Comparison of ENCODE assay signal across 13 cellular contexts in the genomic region with DNA sequence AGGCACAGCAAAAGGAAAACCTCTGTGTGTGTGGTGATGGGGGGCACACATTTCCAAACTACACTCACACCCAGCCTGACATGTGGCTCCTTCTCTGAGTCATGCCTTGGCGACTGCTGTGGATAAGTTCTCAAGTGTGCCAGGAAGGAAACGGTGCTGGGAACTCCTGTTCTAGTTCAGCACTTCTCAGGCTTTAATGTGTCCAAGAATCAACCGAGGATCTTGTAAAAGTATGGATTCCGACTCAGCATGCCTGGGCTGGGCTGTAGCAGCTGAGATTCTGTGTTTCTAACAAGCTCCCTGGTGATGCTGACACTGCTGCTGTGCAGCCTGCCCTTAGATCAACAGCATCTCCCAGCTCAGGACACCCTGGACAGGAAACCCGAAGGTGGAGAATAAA. TPM values are rescaled to one million over a fixed set of nuclear protein-coding genes. Genes with fewer than 3 reads are reported as not detected.
A peak's percentile ranks its signal among the peaks of the same experiment; 100 is the strongest.
DNase-seq lines count a peak whose midpoint lies in the region; ATAC-seq and TF ChIP-seq lines count a peak whose summit lies in the region.
"Had no signal": no experiment of that assay in that cellular context is flagged by ENCODE, and none has a peak within 500 bp of the region (broad histone marks: within the 10 kb centered on the region; RNA-seq: fewer than 3 reads in every experiment).

No MANE protein-coding gene starts in this region.

- TF ChIP-seq CTCF in ascending aorta (IDR thresholded peaks at IDR 0.05) (no peak), stomach (IDR thresholded peaks at IDR 0.05) (no peak)

- H3K9me2 ChIP-seq in GM23248 (ENCODE audit: insufficient read depth) = no peaks in the 10 kb centered on the region

- no peak overlapping the region for H3K4me2 ChIP-seq in GM23248 (ENCODE audit: unreplicated experiment)

- H3K36me3 ChIP-seq in GM23248 (ENCODE audit: low read depth) (no peaks in the 10 kb centered on the region), ascending aorta (no peaks in the 10 kb centered on the region), stomach (no peaks in the 10 kb centered on the region)

- in situ Hi-C loops in GM23248 (cut with MboI) = no loop called here

- no peaks in the 10 kb centered on the region for H3K4me1 ChIP-seq in GM23248 (ENCODE audit: insufficient read depth)
- H3K4me1 ChIP-seq in ascending aorta = no peaks in the 10 kb centered on the region
- H3K4me1 ChIP-seq in stomach = no peaks in the 10 kb centered on the region
- H3K4me1 ChIP-seq: psoas muscle had no signal

- H2AFZ ChIP-seq in GM23248 = no peak overlapping the region

- no peak for TF ChIP-seq EP300 in stomach (IDR thresholded peaks at IDR 0.05)

- H4K20me1 ChIP-seq in GM23248 (ENCODE audit: insufficient read depth) = no peaks in the 10 kb centered on the region

- DNase-seq in GM23248 = peak; percentile 86
- peak; percentile 12 to 78 for DNase-seq in ascending aorta (ENCODE audit: low spot score in 2 of 2)
- DNase-seq in left ventricle myocardium superior = no peak
- DNase-seq in stomach = peak; percentile 48
- no peak for DNase-seq in HT-29 (ENCODE audit: low spot score)
- DNase-seq in SHP77 (lab: John Stamatoyannopoulos, UW) = no peak
- DNase-seq: glutamatergic neuron, NCI-H1092 treated with DMSO at 0.1 percent for 48 hours had no signal

- ATAC-seq in left ventricle myocardium superior (peak; percentile 74), HG03469 (IDR thresholded peaks at IDR 0.05; ENCODE audit: unreplicated experiment) (no peak), GM21528 (IDR thresholded peaks at IDR 0.05; ENCODE audit: low FRiP score, unreplicated experiment) (no peak)
- ATAC-seq: activated T-helper 17 cell treated with anti-CD3 and anti-CD28 coated beads, Interleukin-2, amount 50 U/mL, for 72 hours; psoas muscle had no signal

- H3K9me3 ChIP-seq in GM23248 (ENCODE audit: low read depth) (no peaks in the 10 kb centered on the region), ascending aorta (no peaks in the 10 kb centered on the region), stomach (no peaks in the 10 kb centered on the region)
- H3K9me3 ChIP-seq: psoas muscle had no signal

- H3F3A ChIP-seq in GM23248 (ENCODE audit: insufficient read depth) = no peaks in the 10 kb centered on the region

- TF ChIP-seq POLR2A in stomach (IDR thresholded peaks at IDR 0.05) = no peak

- no peak overlapping the region for H3K9ac ChIP-seq in GM23248

- WGBS in GM23248 (ENCODE audit: low coverage in 1 of 2, low lambda C conversion rate in 2 of 2, missing lambda C conversion rate in 2 of 2), 2 experiments = 13 to 17% methylated on average over 5 of the region's 5 CpGs
- 17 to 35% (median 24%) methylated on average over 5 of the region's 5 CpGs for WGBS in stomach, 5 donors

- H3K27me3 ChIP-seq in GM23248 (replicated peaks; ENCODE audit: insufficient read depth) (peaks cover 32% of the 10 kb centered on the region), ascending aorta (no peaks in the 10 kb centered on the region), stomach (no peaks in the 10 kb centered on the region)

- H3K4me3 ChIP-seq in GM23248 = no peak overlapping the region
- no peak overlapping the region for H3K4me3 ChIP-seq in ascending aorta
- H3K4me3 ChIP-seq in stomach = no peak overlapping the region
- H3K4me3 ChIP-seq: psoas muscle had no signal

- intact Hi-C loops in ascending aorta (cut with DNase I) (no loop called here), left ventricle myocardium superior (cut with micrococcal nuclease) (no loop called here), stomach (cut with DNase I; ENCODE audit: low total_unique reads) (no loop called here)

- no peaks in the 10 kb centered on the region for H3K79me2 ChIP-seq in GM23248 (ENCODE audit: insufficient read depth)

- H3K27ac ChIP-seq in GM23248 (no peak overlapping the region), ascending aorta (no peak overlapping the region), stomach (peak overlapping the region in 1 of 5 donors; percentile 9)
- H3K27ac ChIP-seq: psoas muscle had no signal

RNA-seq across cellular contexts. Expression of gene CLNK, which starts 20.2 kb away (rescaled TPM):
- not detected in 2 replicates for total RNA-seq in GM23248 (2014; rRNA removed; shearing (Covaris generic))
- not detected in 2 replicates for polyA plus RNA-seq in GM23248 (2016; fragmentation: Nextera tagmentation; extraction: Ambion mirVana)
- total RNA-seq in ascending aorta = not detected
- not detected for total RNA-seq in left ventricle myocardium superior
- 1 to 10 TPM in 2 of 5 donors, not detected in 3; 1.3 to 2.7 TPM for total RNA-seq in stomach
- polyA plus RNA-seq in stomach = under 1 TPM in 2 of 3 donors, not detected in 1; 0.08 to 0.15 TPM
- not detected in 2 replicates for total RNA-seq in HT-29 (2014; rRNA removed; shearing (Covaris generic))
- total RNA-seq: activated T-helper 17 cell treated with anti-CD3 and anti-CD28 coated beads, Interleukin-2, amount 50 U/mL, for 72 hours; temporal lobe had no signal

Comparison
In these comparisons a context has a peak if more than half of its experiments do, and no peak if none do; other contexts are left out.
1. DNase-seq: peak in GM23248 (single experiment), ascending aorta (2 of 2) and stomach (single experiment); none in left ventricle myocardium superior (single experiment), HT-29 (single experiment) and SHP77 (0 of 2).